Comparison of ENCODE assay signal across 15 cellular contexts in genomic region chr9:93965830-93966577, GRCh38. TPM values are rescaled to one million over a fixed set of nuclear protein-coding genes. Genes with fewer than 3 reads are reported as not detected.
A peak's percentile ranks its signal among the peaks of the same experiment; 100 is the strongest.
DNase-seq lines count a peak whose midpoint lies in the region; ATAC-seq and TF ChIP-seq lines count a peak whose summit lies in the region.
"Had no signal": no experiment of that assay in that cellular context is flagged by ENCODE, and none has a peak within 500 bp of the region (broad histone marks: within the 10 kb centered on the region; RNA-seq: fewer than 3 reads in every experiment).

No MANE protein-coding gene starts in this region.

- no peak for TF ChIP-seq POLR2A in uterus (IDR thresholded peaks at IDR 0.05)

- no peak for ATAC-seq in GM21528 (IDR thresholded peaks at IDR 0.05; ENCODE audit: low FRiP score, unreplicated experiment)
- ATAC-seq: stimulated activated naive CD8-positive, alpha-beta T cell treated with anti-CD3 and anti-CD28 coated beads, Interleukin-15, amount 100 ng/mL, for 72 hours had no signal

- H3K79me2 ChIP-seq in MM.1S (ENCODE audit: low read length): no peaks in the 10 kb centered on the region

- H3K9me3 Mint-ChIP-seq in chondrocyte (ENCODE audit: low read depth) (no peaks in the 10 kb centered on the region), neural crest cell (no peaks in the 10 kb centered on the region)
- H3K9me3 Mint-ChIP-seq: activated naive CD8-positive, alpha-beta T cell treated with anti-CD3 and anti-CD28 coated beads, Interleukin-2, amount 10 ng/mL, durations not matched to agents 7 days and 5 days; CD4-positive, alpha-beta T cell; stimulated activated naive CD8-positive, alpha-beta T cell treated with anti-CD3 and anti-CD28 coated beads, Interleukin-15, amount 100 ng/mL, for 72 hours had no signal

- H3K9me3 ChIP-seq in MM.1S (replicated peaks; ENCODE audit: insufficient read depth, low read length) (no peaks in the 10 kb centered on the region), uterus (no peaks in the 10 kb centered on the region), tibial artery (no peaks in the 10 kb centered on the region)

- POLR2A ChIA-PET in GM10248 (lab: Yijun Ruan, JAX): no interaction called here

- H3K4me1 ChIP-seq in MM.1S (ENCODE audit: low read length) (no peaks in the 10 kb centered on the region), uterus (no peaks in the 10 kb centered on the region), tibial artery (peaks cover 0 to 17% (median 7%) of the 10 kb centered on the region in 4 donors)

- no peak overlapping the region for H3K27ac ChIP-seq in MM.1S (ENCODE audit: low read length)
- no peak overlapping the region for H3K27ac ChIP-seq in uterus
- no peak overlapping the region for H3K27ac ChIP-seq in tibial artery

- no peak overlapping the region for H3K4me3 ChIP-seq in MM.1S (ENCODE audit: low read length)
- no peak overlapping the region for H3K4me3 ChIP-seq in uterus
- H3K4me3 ChIP-seq in tibial artery: no peak overlapping the region

- no peak for TF ChIP-seq CTCF in GM10248 (IDR thresholded peaks at IDR 0.05; ENCODE audit: control extremely low read depth, extremely low read depth, low read depth, missing control alignments)
- TF ChIP-seq CTCF in MM.1S (IDR thresholded peaks at IDR 0.05; ENCODE audit: low read length): peak; percentile 17
- peak; percentile 29 for TF ChIP-seq CTCF in chondrocyte (IDR thresholded peaks at IDR 0.05)
- TF ChIP-seq CTCF in neural crest cell (conservative IDR thresholded peaks at IDR 0.05): peak; percentile 29
- no peak for TF ChIP-seq CTCF in uterus (IDR thresholded peaks at IDR 0.05)
- TF ChIP-seq CTCF in tibial artery (IDR thresholded peaks at IDR 0.05): no peak

- H3K4me1 Mint-ChIP-seq in chondrocyte (ENCODE audit: low read depth) (peaks cover 38% of the 10 kb centered on the region), neural crest cell (peaks cover 4% of the 10 kb centered on the region)

- CTCF ChIA-PET in GM10248 (lab: Yijun Ruan, JAX): interaction anchor here (0.9 to 1.4 kb wide), 2 partner anchors 49 to 286 kb away, joined by 3 to 8 read pairs; no protein-coding TSS in a partner anchor

- H3K27me3 Mint-ChIP-seq in chondrocyte (ENCODE audit: low read depth): peaks cover 4% of the 10 kb centered on the region
- peaks cover 35% of the 10 kb centered on the region for H3K27me3 Mint-ChIP-seq in neural crest cell (ENCODE audit: low read depth)

- H3K4me2 ChIP-seq in MM.1S (ENCODE audit: low read depth, low read length): no peak overlapping the region

- no peaks in the 10 kb centered on the region; the same call in 1 of the 2 replicates for H3K27me3 ChIP-seq in MM.1S (replicated peaks; ENCODE audit: insufficient read depth, low read length)
- peaks cover 5 to 10% of the 10 kb centered on the region in 2 donors for H3K27me3 ChIP-seq in uterus
- peaks cover 0 to 37% of the 10 kb centered on the region in 2 donors for H3K27me3 ChIP-seq in tibial artery

- H3F3A ChIP-seq in MM.1S (ENCODE audit: insufficient read depth, low read length): no peaks in the 10 kb centered on the region

- H3K36me3 Mint-ChIP-seq in chondrocyte (ENCODE audit: low read depth): no peaks in the 10 kb centered on the region
- H3K36me3 Mint-ChIP-seq in neural crest cell (ENCODE audit: low read depth): no peaks in the 10 kb centered on the region
- H3K36me3 Mint-ChIP-seq: activated naive CD8-positive, alpha-beta T cell treated with anti-CD3 and anti-CD28 coated beads, Interleukin-2, amount 10 ng/mL, durations not matched to agents 7 days and 5 days had no signal

- no peak overlapping the region for H3K9ac ChIP-seq in MM.1S (ENCODE audit: low read length)

- DNase-seq in GM10248 (ENCODE audit: extremely low spot score) (peak; percentile 6), MM.1S (no peak), chondrocyte (ENCODE audit: low spot score) (no peak), neural crest cell (ENCODE audit: low read depth, low spot score) (no peak), OCI-M2 (lab: John Stamatoyannopoulos, UW; ENCODE audit: unreplicated experiment) (no peak), uterus (no peak), tibial artery (no peak)
- DNase-seq: activated naive CD8-positive, alpha-beta T cell treated with anti-CD3 and anti-CD28 coated beads, Interleukin-2, amount 10 ng/mL, durations not matched to agents 7 days and 5 days; CD4-positive, alpha-beta T cell; stimulated activated naive CD8-positive, alpha-beta T cell treated with anti-CD3 and anti-CD28 coated beads, Interleukin-15, amount 100 ng/mL, for 72 hours; T1000 had no signal

- H3K4me3 Mint-ChIP-seq in chondrocyte (ENCODE audit: unreplicated experiment) (no peak overlapping the region), neural crest cell (no peak overlapping the region)
- H3K4me3 Mint-ChIP-seq: activated naive CD8-positive, alpha-beta T cell treated with anti-CD3 and anti-CD28 coated beads, Interleukin-2, amount 10 ng/mL, durations not matched to agents 7 days and 5 days; CD4-positive, alpha-beta T cell; stimulated activated naive CD8-positive, alpha-beta T cell treated with anti-CD3 and anti-CD28 coated beads, Interleukin-15, amount 100 ng/mL, for 72 hours had no signal

- no peak overlapping the region for H2AFZ ChIP-seq in MM.1S (ENCODE audit: low read length)

- no peaks in the 10 kb centered on the region for H4K20me1 ChIP-seq in MM.1S (ENCODE audit: insufficient read depth, low read length)

- no peaks in the 10 kb centered on the region for H3K9me2 ChIP-seq in MM.1S (replicated peaks; ENCODE audit: insufficient read depth, low read length)

- intact Hi-C loops in uterus (cut with DNase I; ENCODE audit: low total_unique reads): loop anchor here (10.0 kb wide), 1 partner anchor 281 kb away; no protein-coding TSS in a partner anchor
- intact Hi-C loops in tibial artery (cut with DNase I; ENCODE audit: low total_unique reads): no loop called here

- H3K27ac Mint-ChIP-seq in chondrocyte (ENCODE audit: unreplicated experiment) (no peak overlapping the region), neural crest cell (ENCODE audit: unreplicated experiment) (no peak overlapping the region)
- H3K27ac Mint-ChIP-seq: activated naive CD8-positive, alpha-beta T cell treated with anti-CD3 and anti-CD28 coated beads, Interleukin-2, amount 10 ng/mL, durations not matched to agents 7 days and 5 days; CD4-positive, alpha-beta T cell had no signal

- H3K36me3 ChIP-seq in MM.1S (replicated peaks; ENCODE audit: insufficient read depth, low read length): no peaks in the 10 kb centered on the region
- H3K36me3 ChIP-seq in uterus: no peaks in the 10 kb centered on the region
- no peaks in the 10 kb centered on the region for H3K36me3 ChIP-seq in tibial artery

RNA-seq across cellular contexts. Expression of gene BARX1, which starts 10.8 kb away (rescaled TPM):
- 0.77 to 6.7 TPM (median 2.1 TPM) in 3 replicates for total RNA-seq in chondrocyte
- total RNA-seq in neural crest cell: 0.23 TPM in 1 of 2 replicates, not detected in the other
- under 1 TPM in 2 of 4 donors, not detected in 2; 0.28 to 0.67 TPM for total RNA-seq in uterus
- total RNA-seq: cerebellum, renal cortical epithelial cell, RPMI7951 had no signal

Comparison
In these comparisons a context has a peak if more than half of its experiments do, and no peak if none do; other contexts are left out.
1. CTCF ChIP-seq: peak in MM.1S (single experiment), chondrocyte (single experiment) and neural crest cell (single experiment); none in GM10248 (single experiment), uterus (0 of 4) and tibial artery (0 of 2).